Comparison of ENCODE assay signal across 12 cellular contexts in genomic region chr17:64017381-64017980, GRCh38. TPM values are rescaled to one million over a fixed set of nuclear protein-coding genes. Genes with fewer than 3 reads are reported as not detected.
DNase-seq lines count a peak whose midpoint lies in the region; ATAC-seq and TF ChIP-seq lines count a peak whose summit lies in the region.
"Had no signal": no experiment of that assay in that cellular context is flagged by ENCODE, and none has a peak within 500 bp of the region (broad histone marks: within the 10 kb centered on the region; RNA-seq: fewer than 3 reads in every experiment).

No MANE protein-coding gene starts in this region.

- H3K27ac ChIP-seq in naive thymus-derived CD4-positive, alpha-beta T cell (ENCODE audit: low read depth, low read length), result peak overlapping the region; percentile 96

- CTCF ChIA-PET in naive thymus-derived CD4-positive, alpha-beta T cell (lab: Charles Lee), result interaction anchor here (1.0 to 3.8 kb wide), 11 partner anchors 8 to 116 kb away, joined by 3 to 14 read pairs (median 7); partner anchors contain the start of gene GH1

- no peak for DNase-seq in CD14-positive monocyte (ENCODE audit: low spot score)
- DNase-seq in naive thymus-derived CD4-positive, alpha-beta T cell, result no peak
- no peak for DNase-seq in cerebellar cortex (ENCODE audit: low spot score)
- DNase-seq in omental fat pad (ENCODE audit: low spot score), result no peak
- no peak for DNase-seq in DMS153 treated with DMSO at 0.1 percent for 48 hours (lab: John Stamatoyannopoulos, UW; ENCODE audit: unreplicated experiment)
- DNase-seq: NCI-H1092 treated with DMSO at 0.1 percent for 48 hours; small intestine; stimulated activated naive CD4-positive, alpha-beta T cell treated with Interleukin-2 at 50 U/mL for 16 hours had no signal

- H3K4me3 ChIP-seq in naive thymus-derived CD4-positive, alpha-beta T cell (ENCODE audit: low read length), result peak overlapping the region; percentile 94

- H3K36me3 ChIP-seq in naive thymus-derived CD4-positive, alpha-beta T cell (ENCODE audit: control insufficient read depth in 2 of 3, insufficient read depth in 3 of 3, low read length in 3 of 3), result no peaks in the 10 kb centered on the region

- H3K4me1 Mint-ChIP-seq in CD14-positive monocyte, result peaks cover 62% of the 10 kb centered on the region
- H3K4me1 Mint-ChIP-seq in activated T-helper 17 cell treated with anti-CD3 and anti-CD28 coated beads, Interleukin-2, amount 50 U/mL, for 72 hours, result peaks cover 29% of the 10 kb centered on the region
- peaks cover 48 to 79% (median 69%) of the 10 kb centered on the region in 7 donors for H3K4me1 Mint-ChIP-seq in naive thymus-derived CD4-positive, alpha-beta T cell

- H3K4me3 Mint-ChIP-seq in CD14-positive monocyte, result peak overlapping the region in 1 of 2 donors; percentile 42
- H3K4me3 Mint-ChIP-seq in activated T-helper 17 cell treated with anti-CD3 and anti-CD28 coated beads, Interleukin-2, amount 50 U/mL, for 72 hours, result peak overlapping the region; percentile 98
- peak overlapping the region; percentile 84 to 100 (median 98) for H3K4me3 Mint-ChIP-seq in naive thymus-derived CD4-positive, alpha-beta T cell

- no peaks in the 10 kb centered on the region for H3K36me3 Mint-ChIP-seq in CD14-positive monocyte
- peaks cover 60% of the 10 kb centered on the region for H3K36me3 Mint-ChIP-seq in activated T-helper 17 cell treated with anti-CD3 and anti-CD28 coated beads, Interleukin-2, amount 50 U/mL, for 72 hours (ENCODE audit: low read depth)
- peaks cover 0 to 19% (median 13%) of the 10 kb centered on the region in 5 donors for H3K36me3 Mint-ChIP-seq in naive thymus-derived CD4-positive, alpha-beta T cell

- H3K27me3 Mint-ChIP-seq in CD14-positive monocyte (ENCODE audit: low read depth in 3 of 3), result peaks cover 0 to 2% (median 0%) of the 10 kb centered on the region in 3 donors
- H3K27me3 Mint-ChIP-seq in activated T-helper 17 cell treated with anti-CD3 and anti-CD28 coated beads, Interleukin-2, amount 50 U/mL, for 72 hours, result no peaks in the 10 kb centered on the region
- H3K27me3 Mint-ChIP-seq in naive thymus-derived CD4-positive, alpha-beta T cell, result peaks cover 0 to 2% (median 0%) of the 10 kb centered on the region in 5 donors

- intact Hi-C loops in CD14-positive monocyte (cut with micrococcal nuclease), result loop anchor here in 1 of 2 donors (1.0 kb wide), 1 partner anchor 8 kb away; no protein-coding TSS in a partner anchor
- intact Hi-C loops in naive thymus-derived CD4-positive, alpha-beta T cell (cut with micrococcal nuclease), result loop anchor here in 1 of 2 donors (1.0 kb wide), 1 partner anchor 8 kb away; no protein-coding TSS in a partner anchor

- peak overlapping the region in 4 of 7 donors; percentile 74 to 100 (median 88) for H3K27ac Mint-ChIP-seq in CD14-positive monocyte
- peak overlapping the region; percentile 98 for H3K27ac Mint-ChIP-seq in activated T-helper 17 cell treated with anti-CD3 and anti-CD28 coated beads, Interleukin-2, amount 50 U/mL, for 72 hours
- H3K27ac Mint-ChIP-seq in naive thymus-derived CD4-positive, alpha-beta T cell, result peak overlapping the region; percentile 89 to 100 (median 99)

- TF ChIP-seq CTCF in CD14-positive monocyte (IDR thresholded peaks at IDR 0.05), result peak; percentile 72
- TF ChIP-seq CTCF in GM12873 (IDR thresholded peaks at IDR 0.05; ENCODE audit: insufficient read depth, low read depth, low read length, missing control alignments), result peak; percentile 43
- no peak for TF ChIP-seq CTCF in omental fat pad (IDR thresholded peaks at IDR 0.05)

- H3K9me3 ChIP-seq in naive thymus-derived CD4-positive, alpha-beta T cell (ENCODE audit: control insufficient read depth in 2 of 3, low read length in 3 of 3), result no peaks in the 10 kb centered on the region

- peaks cover 0 to 2% (median 0%) of the 10 kb centered on the region in 7 donors for H3K9me3 Mint-ChIP-seq in CD14-positive monocyte
- no peaks in the 10 kb centered on the region for H3K9me3 Mint-ChIP-seq in activated T-helper 17 cell treated with anti-CD3 and anti-CD28 coated beads, Interleukin-2, amount 50 U/mL, for 72 hours
- peaks cover 0 to 6% (median 0%) of the 10 kb centered on the region in 11 donors for H3K9me3 Mint-ChIP-seq in naive thymus-derived CD4-positive, alpha-beta T cell

- no peak for ATAC-seq in activated T-helper 17 cell treated with anti-CD3 and anti-CD28 coated beads, Interleukin-2, amount 50 U/mL, for 72 hours (replicated peaks)
- ATAC-seq in naive thymus-derived CD4-positive, alpha-beta T cell, result no peak
- ATAC-seq in omental fat pad (ENCODE audit: low FRiP score) (no peak), HG02885 (IDR thresholded peaks at IDR 0.05; ENCODE audit: poor library complexity, unreplicated experiment) (no peak)

- peaks cover 58 to 64% of the 10 kb centered on the region in 2 donors for H3K4me1 ChIP-seq in naive thymus-derived CD4-positive, alpha-beta T cell (ENCODE audit: control insufficient read depth in 2 of 2, insufficient read depth in 2 of 2, low read length in 2 of 2)

- POLR2A ChIA-PET in naive thymus-derived CD4-positive, alpha-beta T cell (lab: Charles Lee), result interaction anchor here (0.6 to 2.9 kb wide), 11 partner anchors 8 to 487 kb away, joined by 3 to 23 read pairs (median 7); partner anchors contain the start of genes ERN1 and PRR29

- H3K27me3 ChIP-seq in naive thymus-derived CD4-positive, alpha-beta T cell (ENCODE audit: control insufficient read depth in 2 of 2, insufficient read depth in 2 of 2, low read length in 2 of 2), result no peaks in the 10 kb centered on the region

RNA-seq across cellular contexts. Expression of gene ICAM2, which starts 3.0 kb away (rescaled TPM):
- 100 to 1,000 TPM; 174 to 186 TPM for polyA plus RNA-seq in CD14-positive monocyte
- 10 to 100 TPM; 43.0 to 54.9 TPM for total RNA-seq in activated T-helper 17 cell treated with anti-CD3 and anti-CD28 coated beads, Interleukin-2, amount 50 U/mL, for 72 hours
- total RNA-seq in naive thymus-derived CD4-positive, alpha-beta T cell, result 100 to 1,000 TPM in 2 of 5 experiments, 10 to 100 TPM in 3; 60.9 to 132 (median 92.3) TPM
- polyA plus RNA-seq in naive thymus-derived CD4-positive, alpha-beta T cell, result 100 to 1,000 TPM; 400 to 414 TPM
- total RNA-seq in omental fat pad, result 100 to 1,000 TPM in 3 of 4 donors, 10 to 100 TPM in 1; 57.7 to 252 (median 137) TPM

RNA-seq across cellular contexts. Expression of gene PRR29, which starts 19.3 kb away (rescaled TPM):
- polyA plus RNA-seq in CD14-positive monocyte, result 1 to 10 TPM; 1.4 to 2.1 TPM
- 1 to 10 TPM; 2.9 to 3.2 TPM for total RNA-seq in activated T-helper 17 cell treated with anti-CD3 and anti-CD28 coated beads, Interleukin-2, amount 50 U/mL, for 72 hours
- 1 to 10 TPM in 1 of 5 experiments, under 1 TPM in 2, not detected in 2; 0.29 to 2.8 (median 0.40) TPM for total RNA-seq in naive thymus-derived CD4-positive, alpha-beta T cell
- 1 to 10 TPM; 5.5 to 6.0 TPM for polyA plus RNA-seq in naive thymus-derived CD4-positive, alpha-beta T cell
- 1 to 10 TPM in 1 of 4 donors, under 1 TPM in 3; 0.19 to 1.1 (median 0.55) TPM for total RNA-seq in omental fat pad

RNA-seq across cellular contexts. Expression of gene SCN4A, which starts 44.8 kb away (rescaled TPM):
- polyA plus RNA-seq in CD14-positive monocyte, result not detected
- under 1 TPM; 0.32 to 0.37 TPM for total RNA-seq in activated T-helper 17 cell treated with anti-CD3 and anti-CD28 coated beads, Interleukin-2, amount 50 U/mL, for 72 hours
- total RNA-seq in naive thymus-derived CD4-positive, alpha-beta T cell, result under 1 TPM in 4 of 5 experiments, not detected in 1; 0.03 to 0.15 (median 0.07) TPM
- not detected for polyA plus RNA-seq in naive thymus-derived CD4-positive, alpha-beta T cell
- total RNA-seq in omental fat pad, result 10 to 100 TPM in 3 of 4 donors, 1 to 10 TPM in 1; 7.0 to 43.3 (median 15.1) TPM
- total RNA-seq: epithelial cell of proximal tubule had no signal

Comparison
In these comparisons a context has a peak if more than half of its experiments do, and no peak if none do; other contexts are left out.
1. CTCF ChIP-seq: peak in CD14-positive monocyte (single experiment) and GM12873 (single experiment); none in omental fat pad (0 of 3).
2. RNA of gene SCN4A, which starts 44.8 kb away (total RNA-seq): 7.0 to 43.3 TPM in omental fat pad; 0.32 to 0.37 TPM in activated T-helper 17 cell treated with anti-CD3 and anti-CD28 coated beads, Interleukin-2, amount 50 U/mL, for 72 hours and 0.03 to 0.15 TPM in naive thymus-derived CD4-positive, alpha-beta T cell; every median in the first group is over 4 times any median in the second.
3. Peak in every context shown above with its lines, with median percentiles within 50 percentile points of each other: H3K27ac Mint-ChIP-seq.